In genomic region chr11:93519179-93519578, GRCh38 we compare ENCODE assay signal across 15 cellular contexts. TPM values are rescaled to one million over a fixed set of nuclear protein-coding genes. Genes with fewer than 3 reads are reported as not detected.
DNase-seq lines count a peak whose midpoint lies in the region; ATAC-seq and TF ChIP-seq lines count a peak whose summit lies in the region.
"Had no signal": no experiment of that assay in that cellular context is flagged by ENCODE, and none has a peak within 500 bp of the region (broad histone marks: within the 10 kb centered on the region; RNA-seq: fewer than 3 reads in every experiment).

No MANE protein-coding gene starts in this region.

- no peak for TF ChIP-seq CTCF in colonic mucosa (IDR thresholded peaks at IDR 0.05)

- ATAC-seq in GM21576 (IDR thresholded peaks at IDR 0.05; ENCODE audit: unreplicated experiment) = no peak
- no peak for ATAC-seq in HG02759 (IDR thresholded peaks at IDR 0.05; ENCODE audit: unreplicated experiment)
- ATAC-seq: stimulated activated memory B cell treated with anti-CD40 and anti-IgM and Interleukin-4, amounts not matched to agents 10 μg/mL and 1 μg/mL and 100 μg/mL, for 72 hours had no signal

- no peaks in the 10 kb centered on the region for H3K4me1 ChIP-seq in colonic mucosa

- H3K27ac ChIP-seq in colonic mucosa = no peak overlapping the region
- H3K27ac ChIP-seq: coronary artery, tibial artery had no signal

- intact Hi-C loops in colonic mucosa (cut with DNase I) = no loop called here

- no peak overlapping the region for H3K9ac ChIP-seq in colonic mucosa (ENCODE audit: low read depth in 2 of 2, low read length in 2 of 2)

- no peaks in the 10 kb centered on the region for H3K27me3 ChIP-seq in colonic mucosa
- H3K27me3 ChIP-seq: tibial artery had no signal

- no peak overlapping the region for H3K4me3 ChIP-seq in colonic mucosa
- H3K4me3 ChIP-seq: coronary artery, tibial artery had no signal

- H3K36me3 ChIP-seq in colonic mucosa = no peaks in the 10 kb centered on the region

- DNase-seq in DMS53 treated with DMSO at 0.1 percent for 48 hours (lab: John Stamatoyannopoulos, UW; ENCODE audit: unreplicated experiment) = peak; percentile 28
- peak; percentile 95 for DNase-seq in NCI-H1105 treated with DMSO at 0.1 percent for 48 hours (lab: John Stamatoyannopoulos, UW)
- DNase-seq in NCI-H524 (lab: John Stamatoyannopoulos, UW) = peak; percentile 40 to 56
- peak; percentile 77 for DNase-seq in cerebellar cortex (ENCODE audit: low spot score)
- DNase-seq in colonic mucosa = no peak
- DNase-seq: activated CD4-positive, alpha-beta T cell treated with anti-CD3 and anti-CD28 coated beads, Interleukin-2, amount 10 ng/mL, durations not matched to agents 7 days and 5 days; activated naive CD4-positive, alpha-beta T cell treated with Interleukin-2 at 50 U/mL for 16 hours; foreskin fibroblast; HFFc6; NCI-H526; tibial artery had no signal

- no peaks in the 10 kb centered on the region for H3K9me3 ChIP-seq in colonic mucosa
- H3K9me3 ChIP-seq: tibial artery had no signal

RNA-seq across cellular contexts. Expression of gene SMCO4, which starts 24.0 kb away (rescaled TPM):
- 10 to 100 TPM; 47.2 to 73.7 TPM for total RNA-seq in colonic mucosa
